11 cellular contexts compared by ENCODE assay signal in genomic region chr10:130141878-130142277, GRCh38. TPM values are rescaled to one million over a fixed set of nuclear protein-coding genes. Genes with fewer than 3 reads are reported as not detected.
DNase-seq lines count a peak whose midpoint lies in the region; ATAC-seq lines count a peak whose summit lies in the region.
"Had no signal": no experiment of that assay in that cellular context is flagged by ENCODE, and none has a peak within 500 bp of the region (broad histone marks: within the 10 kb centered on the region; RNA-seq: fewer than 3 reads in every experiment).

No MANE protein-coding gene starts in this region.

- H3K9me3 ChIP-seq in aorta (ENCODE audit: control insufficient read depth, low read length): no peaks in the 10 kb centered on the region

- in situ Hi-C loops in ACHN (cut with HindIII; ENCODE audit: low pct_ligation_motif_present, low pct_unique_long_range_greater_than_20kb, low sequenced_read_pairs): no loop called here

- no peak overlapping the region for H3K27ac ChIP-seq in aorta (ENCODE audit: low read depth in 1 of 2, low read length in 2 of 2)

- H3K36me3 ChIP-seq in aorta (ENCODE audit: control insufficient read depth in 1 of 2, insufficient read depth in 2 of 2, low read length in 1 of 2): peaks cover 0 to 1% of the 10 kb centered on the region in 2 donors

- DNase-seq in germinal center (ENCODE audit: low spot score) (peak; percentile 57), ACHN (no peak), NCI-H1092 treated with DMSO at 0.1 percent for 48 hours (lab: John Stamatoyannopoulos, UW) (no peak), aorta (no peak), AG08396 (ENCODE audit: low spot score) (no peak)
- DNase-seq: left ventricle myocardium superior, SIG-M5 had no signal

- WGBS in aorta, 2 donors: 48 to 66% methylated on average over 2 of the region's 2 CpGs

- H3K27me3 ChIP-seq in aorta (ENCODE audit: control insufficient read depth in 1 of 2, insufficient read depth in 2 of 2, low read length in 1 of 2): no peaks in the 10 kb centered on the region

- peak; percentile 86 for ATAC-seq in GM18511 (IDR thresholded peaks at IDR 0.05; ENCODE audit: unreplicated experiment)
- peak; percentile 90 for ATAC-seq in GM21423 (IDR thresholded peaks at IDR 0.05; ENCODE audit: unreplicated experiment)
- peak; percentile 71 for ATAC-seq in HG03378 (IDR thresholded peaks at IDR 0.05; ENCODE audit: unreplicated experiment)
- no peak for ATAC-seq in aorta (ENCODE audit: low FRiP score)
- ATAC-seq: HCT116, left ventricle myocardium superior had no signal

- H3K4me1 ChIP-seq in aorta (ENCODE audit: control insufficient read depth in 1 of 2, insufficient read depth in 2 of 2, low read length in 2 of 2): peaks cover 0 to 14% of the 10 kb centered on the region in 2 donors

- intact Hi-C loops in aorta (cut with DNase I): no loop called here

- no peak overlapping the region for H3K4me3 ChIP-seq in aorta (ENCODE audit: low read length in 2 of 2)

RNA-seq across cellular contexts. Expression of gene GLRX3, which starts 5.7 kb away (rescaled TPM):
- total RNA-seq in aorta: 10 to 100 TPM; 47.1 to 50.0 TPM
- 10 to 100 TPM; 58.2 to 95.3 TPM for polyA plus RNA-seq in aorta

RNA-seq across cellular contexts. Expression of gene C10orf143, which starts 31.2 kb away (rescaled TPM):
- 1 to 10 TPM; 1.9 to 3.2 TPM for total RNA-seq in aorta
- 1 to 10 TPM; 6.9 to 7.5 TPM for polyA plus RNA-seq in aorta
